ENCODE assay signal across 1 cellular context in the genomic region with DNA sequence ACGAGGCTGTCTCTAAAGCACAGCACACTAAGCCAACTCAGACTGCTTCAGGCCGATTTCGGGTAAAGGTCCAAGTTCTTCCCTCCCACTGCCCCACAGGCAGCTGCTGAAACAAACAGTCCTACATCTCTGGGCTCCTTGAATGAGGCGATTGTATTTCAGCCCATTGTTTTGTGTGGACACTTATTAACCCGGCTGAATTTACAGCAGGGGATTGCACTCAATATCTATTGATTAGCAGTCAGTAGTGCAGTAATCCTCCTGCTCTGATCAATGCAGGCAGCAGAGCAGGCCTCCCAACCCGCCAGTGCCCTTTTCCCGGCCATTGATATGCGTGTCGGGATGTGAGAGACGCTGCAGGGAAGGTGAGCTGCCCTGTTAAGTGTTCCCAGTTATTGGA.
TF ChIP-seq lines count a peak whose summit lies in the region.

No MANE protein-coding gene starts in this region.

TF ChIP-seq in GM23338, 12 proteins besides CTCF, POLR2A, EP300 and RAD21 (continued from another document):
- TF ChIP-seq, protein P1, sequence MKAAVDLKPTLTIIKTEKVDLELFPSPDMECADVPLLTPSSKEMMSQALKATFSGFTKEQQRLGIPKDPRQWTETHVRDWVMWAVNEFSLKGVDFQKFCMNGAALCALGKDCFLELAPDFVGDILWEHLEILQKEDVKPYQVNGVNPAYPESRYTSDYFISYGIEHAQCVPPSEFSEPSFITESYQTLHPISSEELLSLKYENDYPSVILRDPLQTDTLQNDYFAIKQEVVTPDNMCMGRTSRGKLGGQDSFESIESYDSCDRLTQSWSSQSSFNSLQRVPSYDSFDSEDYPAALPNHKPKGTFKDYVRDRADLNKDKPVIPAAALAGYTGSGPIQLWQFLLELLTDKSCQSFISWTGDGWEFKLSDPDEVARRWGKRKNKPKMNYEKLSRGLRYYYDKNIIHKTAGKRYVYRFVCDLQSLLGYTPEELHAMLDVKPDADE (IDR thresholded peaks at IDR 0.05): no peak
- TF ChIP-seq JUNB (IDR thresholded peaks at IDR 0.05; ENCODE audit: unreplicated experiment) (no peak), EZH2phosphoT487 (IDR thresholded peaks at IDR 0.05; ENCODE audit: unreplicated experiment) (no peak), ZNF331 (CRISPR knock-in tag; IDR thresholded peaks at IDR 0.05; ENCODE audit: low read depth) (no peak)
- TF ChIP-seq, protein P2, sequence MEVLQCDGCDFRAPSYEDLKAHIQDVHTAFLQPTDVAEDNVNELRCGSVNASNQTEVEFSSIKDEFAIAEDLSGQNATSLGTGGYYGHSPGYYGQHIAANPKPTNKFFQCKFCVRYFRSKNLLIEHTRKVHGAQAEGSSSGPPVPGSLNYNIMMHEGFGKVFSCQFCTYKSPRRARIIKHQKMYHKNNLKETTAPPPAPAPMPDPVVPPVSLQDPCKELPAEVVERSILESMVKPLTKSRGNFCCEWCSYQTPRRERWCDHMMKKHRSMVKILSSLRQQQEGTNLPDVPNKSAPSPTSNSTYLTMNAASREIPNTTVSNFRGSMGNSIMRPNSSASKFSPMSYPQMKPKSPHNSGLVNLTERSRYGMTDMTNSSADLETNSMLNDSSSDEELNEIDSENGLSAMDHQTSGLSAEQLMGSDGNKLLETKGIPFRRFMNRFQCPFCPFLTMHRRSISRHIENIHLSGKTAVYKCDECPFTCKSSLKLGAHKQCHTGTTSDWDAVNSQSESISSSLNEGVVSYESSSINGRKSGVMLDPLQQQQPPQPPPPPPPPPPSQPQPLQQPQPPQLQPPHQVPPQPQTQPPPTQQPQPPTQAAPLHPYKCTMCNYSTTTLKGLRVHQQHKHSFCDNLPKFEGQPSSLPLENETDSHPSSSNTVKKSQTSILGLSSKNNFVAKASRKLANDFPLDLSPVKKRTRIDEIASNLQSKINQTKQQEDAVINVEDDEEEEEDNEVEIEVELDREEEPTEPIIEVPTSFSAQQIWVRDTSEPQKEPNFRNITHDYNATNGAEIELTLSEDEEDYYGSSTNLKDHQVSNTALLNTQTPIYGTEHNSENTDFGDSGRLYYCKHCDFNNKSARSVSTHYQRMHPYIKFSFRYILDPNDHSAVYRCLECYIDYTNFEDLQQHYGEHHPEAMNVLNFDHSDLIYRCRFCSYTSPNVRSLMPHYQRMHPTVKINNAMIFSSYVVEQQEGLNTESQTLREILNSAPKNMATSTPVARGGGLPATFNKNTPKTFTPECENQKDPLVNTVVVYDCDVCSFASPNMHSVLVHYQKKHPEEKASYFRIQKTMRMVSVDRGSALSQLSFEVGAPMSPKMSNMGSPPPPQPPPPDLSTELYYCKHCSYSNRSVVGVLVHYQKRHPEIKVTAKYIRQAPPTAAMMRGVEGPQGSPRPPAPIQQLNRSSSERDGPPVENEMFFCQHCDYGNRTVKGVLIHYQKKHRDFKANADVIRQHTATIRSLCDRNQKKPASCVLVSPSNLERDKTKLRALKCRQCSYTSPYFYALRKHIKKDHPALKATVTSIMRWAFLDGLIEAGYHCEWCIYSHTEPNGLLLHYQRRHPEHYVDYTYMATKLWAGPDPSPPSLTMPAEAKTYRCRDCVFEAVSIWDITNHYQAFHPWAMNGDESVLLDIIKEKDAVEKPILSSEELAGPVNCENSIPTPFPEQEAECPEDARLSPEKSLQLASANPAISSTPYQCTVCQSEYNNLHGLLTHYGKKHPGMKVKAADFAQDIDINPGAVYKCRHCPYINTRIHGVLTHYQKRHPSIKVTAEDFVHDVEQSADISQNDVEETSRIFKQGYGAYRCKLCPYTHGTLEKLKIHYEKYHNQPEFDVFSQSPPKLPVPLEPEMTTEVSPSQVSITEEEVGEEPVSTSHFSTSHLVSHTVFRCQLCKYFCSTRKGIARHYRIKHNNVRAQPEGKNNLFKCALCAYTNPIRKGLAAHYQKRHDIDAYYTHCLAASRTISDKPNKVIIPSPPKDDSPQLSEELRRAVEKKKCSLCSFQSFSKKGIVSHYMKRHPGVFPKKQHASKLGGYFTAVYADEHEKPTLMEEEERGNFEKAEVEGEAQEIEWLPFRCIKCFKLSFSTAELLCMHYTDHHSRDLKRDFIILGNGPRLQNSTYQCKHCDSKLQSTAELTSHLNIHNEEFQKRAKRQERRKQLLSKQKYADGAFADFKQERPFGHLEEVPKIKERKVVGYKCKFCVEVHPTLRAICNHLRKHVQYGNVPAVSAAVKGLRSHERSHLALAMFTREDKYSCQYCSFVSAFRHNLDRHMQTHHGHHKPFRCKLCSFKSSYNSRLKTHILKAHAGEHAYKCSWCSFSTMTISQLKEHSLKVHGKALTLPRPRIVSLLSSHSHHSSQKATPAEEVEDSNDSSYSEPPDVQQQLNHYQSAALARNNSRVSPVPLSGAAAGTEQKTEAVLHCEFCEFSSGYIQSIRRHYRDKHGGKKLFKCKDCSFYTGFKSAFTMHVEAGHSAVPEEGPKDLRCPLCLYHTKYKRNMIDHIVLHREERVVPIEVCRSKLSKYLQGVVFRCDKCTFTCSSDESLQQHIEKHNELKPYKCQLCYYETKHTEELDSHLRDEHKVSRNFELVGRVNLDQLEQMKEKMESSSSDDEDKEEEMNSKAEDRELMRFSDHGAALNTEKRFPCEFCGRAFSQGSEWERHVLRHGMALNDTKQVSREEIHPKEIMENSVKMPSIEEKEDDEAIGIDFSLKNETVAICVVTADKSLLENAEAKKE (CRISPR knock-in tag; IDR thresholded peaks at IDR 0.05): no peak
